ENCODE assay signal across 4 cellular contexts in genomic region chr22:20717981-20718380, GRCh38. TPM values are rescaled to one million over a fixed set of nuclear protein-coding genes. Genes with fewer than 3 reads are reported as not detected.
"Had no signal": no experiment of that assay in that cellular context is flagged by ENCODE, and none has a peak within 500 bp of the region (broad histone marks: within the 10 kb centered on the region; RNA-seq: fewer than 3 reads in every experiment).

No MANE protein-coding gene starts in this region.

RNA-seq across cellular contexts. Expression of gene SERPIND1, which starts 55.9 kb away (rescaled TPM):
- total RNA-seq: activated CD8-positive, alpha-beta T cell treated with anti-CD3 and anti-CD28 coated beads, Interleukin-2, amount 10 ng/mL, durations not matched to agents 7 days and 5 days; activated naive CD8-positive, alpha-beta T cell treated with anti-CD3 and anti-CD28 coated beads, Interleukin-2, amount 10 ng/mL, durations not matched to agents 7 days and 5 days; bronchial epithelial cell; SJSA1 had no signal
